In the genomic region with DNA sequence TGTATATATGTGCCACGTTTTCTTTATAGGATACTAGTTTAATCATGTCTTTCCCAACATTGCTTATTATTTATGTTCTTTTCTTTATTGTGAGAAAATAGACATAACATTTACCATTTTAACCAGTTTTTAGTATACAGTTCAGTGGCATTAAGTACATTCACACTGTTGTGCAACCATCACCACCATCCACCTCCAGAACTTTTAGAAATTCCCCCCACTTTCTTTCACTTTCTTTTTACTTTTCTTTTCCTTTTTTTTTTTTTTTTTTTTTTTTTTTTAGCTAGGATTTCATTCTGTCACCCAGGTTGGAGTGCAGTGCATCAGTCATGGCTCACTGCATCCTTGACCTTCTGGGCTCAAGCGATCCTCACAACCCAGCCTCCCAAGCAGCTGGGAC, we compare ENCODE assay signal across 24 cellular contexts.
"Had no signal": no experiment of that assay in that cellular context is flagged by ENCODE, and none has a peak within 500 bp of the region (broad histone marks: within the 10 kb centered on the region; RNA-seq: fewer than 3 reads in every experiment).

No MANE protein-coding gene starts in this region.

- H3K9me3 Mint-ChIP-seq: endodermal cell; memory B cell; nephron; neural progenitor cell; stimulated activated naive B cell treated with anti-CD40 and anti-IgM and Interleukin-4, amounts not matched to agents 10 μg/mL and 1 μg/mL and 100 μg/mL, for 72 hours; stimulated activated naive CD8-positive, alpha-beta T cell treated with anti-CD3 and anti-CD28 coated beads, Interleukin-15, Interleukin-2, amounts not matched to agents 100 ng/mL and 50 ng/mL, for 24 hours had no signal

- H3K4me1 Mint-ChIP-seq: endodermal cell had no signal

- H3K27ac ChIP-seq: coronary artery, gastrocnemius medialis, neural progenitor cell, parathyroid adenoma, right lobe of liver, thoracic aorta, tibial nerve, upper lobe of left lung had no signal

- H3K27ac Mint-ChIP-seq: endodermal cell, memory B cell, nephron, neural progenitor cell, progenitor cell of endocrine pancreas had no signal

- H3K27me3 Mint-ChIP-seq: memory B cell; progenitor cell of endocrine pancreas; stimulated activated naive B cell treated with anti-CD40 and anti-IgM and Interleukin-4, amounts not matched to agents 10 μg/mL and 1 μg/mL and 100 μg/mL, for 72 hours; stimulated activated naive CD8-positive, alpha-beta T cell treated with anti-CD3 and anti-CD28 coated beads, Interleukin-15, Interleukin-2, amounts not matched to agents 100 ng/mL and 50 ng/mL, for 24 hours had no signal

- H3K4me3 ChIP-seq: coronary artery, gastrocnemius medialis, lung, neural progenitor cell, right lobe of liver, thoracic aorta, tibial nerve, upper lobe of left lung had no signal

- H3K4me1 ChIP-seq: gastrocnemius medialis, neural progenitor cell, parathyroid adenoma, tibial nerve, upper lobe of left lung had no signal

- H3K36me3 ChIP-seq: neural progenitor cell had no signal

- H3K4me3 Mint-ChIP-seq: endodermal cell; memory B cell; nephron; neural progenitor cell; stimulated activated naive B cell treated with anti-CD40 and anti-IgM and Interleukin-4, amounts not matched to agents 10 μg/mL and 1 μg/mL and 100 μg/mL, for 72 hours; stimulated activated naive CD8-positive, alpha-beta T cell treated with anti-CD3 and anti-CD28 coated beads, Interleukin-15, Interleukin-2, amounts not matched to agents 100 ng/mL and 50 ng/mL, for 24 hours had no signal

- H3K4me2 ChIP-seq: neural progenitor cell had no signal

- H3K27me3 ChIP-seq: gastrocnemius medialis, neural progenitor cell, right lobe of liver, tibial nerve, upper lobe of left lung had no signal

- H3K9me3 ChIP-seq: gastrocnemius medialis, right lobe of liver, thoracic aorta, tibial nerve, upper lobe of left lung had no signal

- FAIRE-seq: keratinocyte, small intestine, urothelium cell line had no signal

- H3K9ac ChIP-seq: neural progenitor cell, parathyroid adenoma had no signal

- DNase-seq: dermis blood vessel endothelial cell; endodermal cell; foreskin fibroblast; gastrocnemius medialis; right lobe of liver; small intestine; stimulated activated CD4-positive, alpha-beta T cell treated with anti-CD3 and anti-CD28 coated beads, Interleukin-15, amount 100 ng/mL, for 24 hours; stimulated activated CD4-positive, alpha-beta T cell treated with anti-CD3 and anti-CD28 coated beads, Interleukin-2, amount 100 ng/mL, for 48 hours; stimulated activated naive B cell treated with anti-CD40 and anti-IgM and Interleukin-4, amounts not matched to agents 10 μg/mL and 1 μg/mL and 100 μg/mL, for 72 hours; upper lobe of left lung had no signal

- ATAC-seq: esophagus mucosa; gastrocnemius medialis; left lobe of liver; right lobe of liver; stimulated activated naive B cell treated with anti-CD40 and anti-IgM and Interleukin-4, amounts not matched to agents 10 μg/mL and 1 μg/mL and 100 μg/mL, for 72 hours had no signal

- H2AFZ ChIP-seq: neural progenitor cell, parathyroid adenoma had no signal

- H3K79me2 ChIP-seq: parathyroid adenoma had no signal
